In genomic region chr14:70268760-70269159, GRCh38 we compare ENCODE assay signal across 13 cellular contexts.
"Had no signal": no experiment of that assay in that cellular context is flagged by ENCODE, and none has a peak within 500 bp of the region (broad histone marks: within the 10 kb centered on the region; RNA-seq: fewer than 3 reads in every experiment).

No MANE protein-coding gene starts in this region.

- H3K36me3 ChIP-seq: cardiac muscle cell, heart left ventricle, left ventricle myocardium inferior, suprapubic skin, upper lobe of left lung had no signal

- H3K4me1 ChIP-seq: heart left ventricle, left ventricle myocardium inferior, suprapubic skin, upper lobe of left lung had no signal

- H3K27ac ChIP-seq: cardiac muscle cell, heart left ventricle, left ventricle myocardium inferior, suprapubic skin, upper lobe of left lung had no signal

- ATAC-seq: activated T-helper 17 cell treated with anti-CD3 and anti-CD28 coated beads, Interleukin-2, amount 50 U/mL, for 72 hours; heart left ventricle; stimulated activated naive CD8-positive, alpha-beta T cell treated with anti-CD3 and anti-CD28 coated beads, Interleukin-15, Interleukin-2, amounts not matched to agents 100 U/mL and 50 U/mL, for 24 hours had no signal

- H3K27me3 ChIP-seq: cardiac muscle cell, suprapubic skin, upper lobe of left lung had no signal

- H3K4me3 ChIP-seq: cardiac muscle cell, heart left ventricle, left ventricle myocardium inferior, suprapubic skin, upper lobe of left lung had no signal

- H3K9me3 ChIP-seq: heart left ventricle, left ventricle myocardium inferior, suprapubic skin, upper lobe of left lung had no signal

- DNase-seq: activated B cell treated with CpG ODN at 0.5 μM for 24 hours; activated CD4-positive, alpha-beta T cell treated with anti-CD3 and anti-CD28 coated beads, Interleukin-2, amount 10 ng/mL, durations not matched to agents 24 days and 14 days; activated naive CD4-positive, alpha-beta T cell treated with anti-CD3 and anti-CD28 coated beads for 36 hours; heart left ventricle; left ventricle myocardium inferior; nephron progenitor cell; stimulated activated CD4-positive, alpha-beta T cell treated with anti-CD3 and anti-CD28 coated beads, Interleukin-12 subunit alpha, Interleukin-12 subunit beta, amount 100 ng/mL, for 4 hours; stimulated activated CD4-positive, alpha-beta T cell treated with anti-CD3 and anti-CD28 coated beads, Interleukin-2, amount 100 ng/mL, for 48 hours; stimulated activated naive CD8-positive, alpha-beta T cell treated with anti-CD3 and anti-CD28 coated beads, Interleukin-15, Interleukin-2, amounts not matched to agents 100 U/mL and 50 U/mL, for 24 hours; upper lobe of left lung had no signal
